Comparison of ENCODE assay signal across 20 cellular contexts in the genomic region with DNA sequence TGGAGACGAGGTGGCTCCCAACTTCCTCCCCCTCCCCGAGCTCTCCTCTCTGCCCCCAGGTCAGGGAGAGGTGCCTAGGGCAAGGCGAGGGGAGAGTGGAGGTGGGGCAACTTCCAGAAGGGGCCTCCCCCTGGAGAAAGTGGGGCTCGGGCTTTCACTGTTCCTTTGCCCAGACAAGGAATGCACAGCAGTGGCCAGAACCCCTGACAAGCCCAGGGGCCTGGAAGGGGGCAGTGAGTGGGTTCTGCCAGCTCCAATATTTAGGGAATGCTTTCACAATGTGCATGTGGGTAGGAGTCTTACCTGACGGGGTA. TPM values are rescaled to one million over a fixed set of nuclear protein-coding genes. Genes with fewer than 3 reads are reported as not detected.
"Had no signal": no experiment of that assay in that cellular context is flagged by ENCODE, and none has a peak within 500 bp of the region (broad histone marks: within the 10 kb centered on the region; RNA-seq: fewer than 3 reads in every experiment).

No MANE protein-coding gene starts in this region.

- H3K27me3 ChIP-seq: testis, uterus had no signal

- H3K36me3 ChIP-seq: brain microvascular endothelial cell, sigmoid colon, uterus had no signal

- DNase-seq: activated CD4-positive, alpha-beta T cell treated with anti-CD3 and anti-CD28 coated beads, Interleukin-2, amount 50 U/mL, for 48 hours; activated CD8-positive, alpha-beta memory T cell treated with anti-CD3 and anti-CD28 coated beads, Interleukin-2, amount 10 ng/mL, durations not matched to agents 7 days and 5 days; activated gamma-delta T cell; activated naive CD8-positive, alpha-beta T cell treated with anti-CD3 and anti-CD28 coated beads for 36 hours; activated T-cell treated with anti-CD3 and anti-CD28 coated beads, Interleukin-2, amount 50 U/mL, for 4 hours; brain microvascular endothelial cell; cerebellar nuclear complex; dermis blood vessel endothelial cell; immature natural killer cell; left cardiac atrium; mammary epithelial cell; sigmoid colon; stimulated activated CD4-positive, alpha-beta T cell treated with anti-CD3 and anti-CD28 coated beads, Interleukin-4, amount 100 ng/mL, for 1 hour; T-helper 17 cell; testis had no signal

- H3K27ac ChIP-seq: brain microvascular endothelial cell, sigmoid colon, testis had no signal

- H3K9me3 ChIP-seq: sigmoid colon, testis, uterus had no signal

- H3K4me3 Mint-ChIP-seq: activated CD8-positive, alpha-beta memory T cell treated with anti-CD3 and anti-CD28 coated beads, Interleukin-2, amount 10 ng/mL, durations not matched to agents 7 days and 5 days; activated naive CD8-positive, alpha-beta T cell treated with anti-CD3 and anti-CD28 coated beads for 36 hours; activated T-cell treated with anti-CD3 and anti-CD28 coated beads, Interleukin-2, amount 50 U/mL, for 4 hours; immature natural killer cell; stimulated activated naive CD8-positive, alpha-beta T cell treated with anti-CD3 and anti-CD28 coated beads, Interleukin-15, Interleukin-2, amounts not matched to agents 100 ng/mL and 50 ng/mL, for 24 hours; T-helper 17 cell had no signal

- FAIRE-seq: endometrium had no signal

- H3K9me3 Mint-ChIP-seq: activated naive CD8-positive, alpha-beta T cell treated with anti-CD3 and anti-CD28 coated beads for 36 hours; activated T-cell treated with anti-CD3 and anti-CD28 coated beads, Interleukin-2, amount 50 U/mL, for 4 hours; immature natural killer cell; stimulated activated naive CD8-positive, alpha-beta T cell treated with anti-CD3 and anti-CD28 coated beads, Interleukin-15, Interleukin-2, amounts not matched to agents 100 ng/mL and 50 ng/mL, for 24 hours had no signal

- ATAC-seq: activated CD8-positive, alpha-beta memory T cell treated with anti-CD3 and anti-CD28 coated beads, Interleukin-2, amount 10 ng/mL, durations not matched to agents 7 days and 5 days; activated T-cell treated with anti-CD3 and anti-CD28 coated beads, Interleukin-2, amount 50 U/mL, for 4 hours; esophagus mucosa; left cardiac atrium; T-helper 17 cell had no signal

- H3K27ac Mint-ChIP-seq: activated CD8-positive, alpha-beta memory T cell treated with anti-CD3 and anti-CD28 coated beads, Interleukin-2, amount 10 ng/mL, durations not matched to agents 7 days and 5 days; activated naive CD8-positive, alpha-beta T cell treated with anti-CD3 and anti-CD28 coated beads for 36 hours; immature natural killer cell; stimulated activated naive CD8-positive, alpha-beta T cell treated with anti-CD3 and anti-CD28 coated beads, Interleukin-15, Interleukin-2, amounts not matched to agents 100 ng/mL and 50 ng/mL, for 24 hours; T-helper 17 cell had no signal

- H3K4me1 ChIP-seq: testis, uterus had no signal

- H3K4me3 ChIP-seq: sigmoid colon, testis, uterus had no signal

- H3K36me3 Mint-ChIP-seq: activated CD8-positive, alpha-beta memory T cell treated with anti-CD3 and anti-CD28 coated beads, Interleukin-2, amount 10 ng/mL, durations not matched to agents 7 days and 5 days; activated naive CD8-positive, alpha-beta T cell treated with anti-CD3 and anti-CD28 coated beads for 36 hours; immature natural killer cell had no signal

- H3K27me3 Mint-ChIP-seq: activated naive CD8-positive, alpha-beta T cell treated with anti-CD3 and anti-CD28 coated beads for 36 hours; stimulated activated naive CD8-positive, alpha-beta T cell treated with anti-CD3 and anti-CD28 coated beads, Interleukin-15, Interleukin-2, amounts not matched to agents 100 ng/mL and 50 ng/mL, for 24 hours had no signal

RNA-seq across cellular contexts. Expression of a gene that starts 33.4 kb away (rescaled TPM):
- total RNA-seq: activated naive CD8-positive, alpha-beta T cell treated with anti-CD3 and anti-CD28 coated beads for 36 hours had no signal
- polyA plus RNA-seq: immature natural killer cell had no signal

RNA-seq across cellular contexts. Expression of a gene that starts 52.9 kb away (rescaled TPM):
- total RNA-seq: dermis blood vessel endothelial cell, left cardiac atrium, pulmonary artery endothelial cell had no signal
